1 cellular context compared by ENCODE assay signal in the genomic region with DNA sequence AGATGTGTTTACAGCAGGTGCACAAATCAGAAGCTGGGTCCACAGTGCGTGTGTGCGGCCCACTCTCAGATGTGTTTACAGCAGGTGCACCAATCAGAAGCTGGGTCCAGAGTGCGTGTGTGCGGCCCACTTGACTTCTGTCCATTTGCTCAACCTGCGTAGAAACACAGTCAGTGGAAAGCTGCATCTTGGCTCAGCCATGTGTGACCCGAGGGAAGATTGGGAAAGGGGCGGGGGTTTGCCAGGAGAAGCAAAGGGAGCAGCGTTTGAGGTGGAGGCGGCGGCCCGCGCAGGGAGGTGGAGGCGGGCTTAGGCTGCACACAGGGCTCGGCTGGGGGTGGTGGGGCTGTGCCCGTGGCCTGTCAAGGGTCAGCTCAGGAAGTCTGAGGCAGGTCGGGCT.
TF ChIP-seq lines count a peak whose summit lies in the region.

No MANE protein-coding gene starts in this region.

TF ChIP-seq in HepG2, 621 proteins besides CTCF, POLR2A, EP300 and RAD21 (continued from another document):
- TF ChIP-seq, protein P1, sequence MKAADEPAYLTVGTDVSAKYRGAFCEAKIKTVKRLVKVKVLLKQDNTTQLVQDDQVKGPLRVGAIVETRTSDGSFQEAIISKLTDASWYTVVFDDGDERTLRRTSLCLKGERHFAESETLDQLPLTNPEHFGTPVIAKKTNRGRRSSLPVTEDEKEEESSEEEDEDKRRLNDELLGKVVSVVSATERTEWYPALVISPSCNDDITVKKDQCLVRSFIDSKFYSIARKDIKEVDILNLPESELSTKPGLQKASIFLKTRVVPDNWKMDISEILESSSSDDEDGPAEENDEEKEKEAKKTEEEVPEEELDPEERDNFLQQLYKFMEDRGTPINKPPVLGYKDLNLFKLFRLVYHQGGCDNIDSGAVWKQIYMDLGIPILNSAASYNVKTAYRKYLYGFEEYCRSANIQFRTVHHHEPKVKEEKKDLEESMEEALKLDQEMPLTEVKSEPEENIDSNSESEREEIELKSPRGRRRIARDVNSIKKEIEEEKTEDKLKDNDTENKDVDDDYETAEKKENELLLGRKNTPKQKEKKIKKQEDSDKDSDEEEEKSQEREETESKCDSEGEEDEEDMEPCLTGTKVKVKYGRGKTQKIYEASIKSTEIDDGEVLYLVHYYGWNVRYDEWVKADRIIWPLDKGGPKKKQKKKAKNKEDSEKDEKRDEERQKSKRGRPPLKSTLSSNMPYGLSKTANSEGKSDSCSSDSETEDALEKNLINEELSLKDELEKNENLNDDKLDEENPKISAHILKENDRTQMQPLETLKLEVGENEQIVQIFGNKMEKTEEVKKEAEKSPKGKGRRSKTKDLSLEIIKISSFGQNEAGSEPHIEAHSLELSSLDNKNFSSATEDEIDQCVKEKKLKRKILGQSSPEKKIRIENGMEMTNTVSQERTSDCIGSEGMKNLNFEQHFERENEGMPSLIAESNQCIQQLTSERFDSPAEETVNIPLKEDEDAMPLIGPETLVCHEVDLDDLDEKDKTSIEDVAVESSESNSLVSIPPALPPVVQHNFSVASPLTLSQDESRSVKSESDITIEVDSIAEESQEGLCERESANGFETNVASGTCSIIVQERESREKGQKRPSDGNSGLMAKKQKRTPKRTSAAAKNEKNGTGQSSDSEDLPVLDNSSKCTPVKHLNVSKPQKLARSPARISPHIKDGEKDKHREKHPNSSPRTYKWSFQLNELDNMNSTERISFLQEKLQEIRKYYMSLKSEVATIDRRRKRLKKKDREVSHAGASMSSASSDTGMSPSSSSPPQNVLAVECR (CRISPR knock-in tag; IDR thresholded peaks at IDR 0.05; ENCODE audit: borderline replicate concordance), result peak; percentile 48; the same call in 1 of the 2 replicates
- TF ChIP-seq, protein P2, sequence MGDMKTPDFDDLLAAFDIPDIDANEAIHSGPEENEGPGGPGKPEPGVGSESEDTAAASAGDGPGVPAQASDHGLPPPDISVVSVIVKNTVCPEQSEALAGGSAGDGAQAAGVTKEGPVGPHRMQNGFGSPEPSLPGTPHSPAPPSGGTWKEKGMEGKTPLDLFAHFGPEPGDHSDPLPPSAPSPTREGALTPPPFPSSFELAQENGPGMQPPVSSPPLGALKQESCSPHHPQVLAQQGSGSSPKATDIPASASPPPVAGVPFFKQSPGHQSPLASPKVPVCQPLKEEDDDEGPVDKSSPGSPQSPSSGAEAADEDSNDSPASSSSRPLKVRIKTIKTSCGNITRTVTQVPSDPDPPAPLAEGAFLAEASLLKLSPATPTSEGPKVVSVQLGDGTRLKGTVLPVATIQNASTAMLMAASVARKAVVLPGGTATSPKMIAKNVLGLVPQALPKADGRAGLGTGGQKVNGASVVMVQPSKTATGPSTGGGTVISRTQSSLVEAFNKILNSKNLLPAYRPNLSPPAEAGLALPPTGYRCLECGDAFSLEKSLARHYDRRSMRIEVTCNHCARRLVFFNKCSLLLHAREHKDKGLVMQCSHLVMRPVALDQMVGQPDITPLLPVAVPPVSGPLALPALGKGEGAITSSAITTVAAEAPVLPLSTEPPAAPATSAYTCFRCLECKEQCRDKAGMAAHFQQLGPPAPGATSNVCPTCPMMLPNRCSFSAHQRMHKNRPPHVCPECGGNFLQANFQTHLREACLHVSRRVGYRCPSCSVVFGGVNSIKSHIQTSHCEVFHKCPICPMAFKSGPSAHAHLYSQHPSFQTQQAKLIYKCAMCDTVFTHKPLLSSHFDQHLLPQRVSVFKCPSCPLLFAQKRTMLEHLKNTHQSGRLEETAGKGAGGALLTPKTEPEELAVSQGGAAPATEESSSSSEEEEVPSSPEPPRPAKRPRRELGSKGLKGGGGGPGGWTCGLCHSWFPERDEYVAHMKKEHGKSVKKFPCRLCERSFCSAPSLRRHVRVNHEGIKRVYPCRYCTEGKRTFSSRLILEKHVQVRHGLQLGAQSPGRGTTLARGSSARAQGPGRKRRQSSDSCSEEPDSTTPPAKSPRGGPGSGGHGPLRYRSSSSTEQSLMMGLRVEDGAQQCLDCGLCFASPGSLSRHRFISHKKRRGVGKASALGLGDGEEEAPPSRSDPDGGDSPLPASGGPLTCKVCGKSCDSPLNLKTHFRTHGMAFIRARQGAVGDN (CRISPR knock-in tag; IDR thresholded peaks at IDR 0.05), result peak; percentile 65
- no peak for TF ChIP-seq ZFP36 (IDR thresholded peaks at IDR 0.05; ENCODE audit: borderline replicate concordance, low read depth, low read length, partially characterized antibody)
- TF ChIP-seq ZNF263 (CRISPR knock-in tag; IDR thresholded peaks at IDR 0.05), result no peak
- TF ChIP-seq, protein P3, sequence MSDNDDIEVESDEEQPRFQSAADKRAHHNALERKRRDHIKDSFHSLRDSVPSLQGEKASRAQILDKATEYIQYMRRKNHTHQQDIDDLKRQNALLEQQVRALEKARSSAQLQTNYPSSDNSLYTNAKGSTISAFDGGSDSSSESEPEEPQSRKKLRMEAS (IDR thresholded peaks at IDR 0.05), result peak; percentile 63
- no peak for TF ChIP-seq AKNA (CRISPR knock-in tag; IDR thresholded peaks at IDR 0.05; ENCODE audit: borderline replicate concordance)
- TF ChIP-seq KLF15 (CRISPR knock-in tag; IDR thresholded peaks at IDR 0.05; ENCODE audit: borderline replicate concordance), result no peak
- TF ChIP-seq MED13 (CRISPR knock-in tag; IDR thresholded peaks at IDR 0.05), result no peak
- TF ChIP-seq ZNF136 (CRISPR knock-in tag; IDR thresholded peaks at IDR 0.05; ENCODE audit: low read depth), result no peak
- TF ChIP-seq, protein P4, sequence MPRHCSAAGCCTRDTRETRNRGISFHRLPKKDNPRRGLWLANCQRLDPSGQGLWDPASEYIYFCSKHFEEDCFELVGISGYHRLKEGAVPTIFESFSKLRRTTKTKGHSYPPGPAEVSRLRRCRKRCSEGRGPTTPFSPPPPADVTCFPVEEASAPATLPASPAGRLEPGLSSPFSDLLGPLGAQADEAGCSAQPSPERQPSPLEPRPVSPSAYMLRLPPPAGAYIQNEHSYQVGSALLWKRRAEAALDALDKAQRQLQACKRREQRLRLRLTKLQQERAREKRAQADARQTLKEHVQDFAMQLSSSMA (CRISPR knock-in tag; IDR thresholded peaks at IDR 0.05), result no peak
- TF ChIP-seq GFI1 (CRISPR knock-in tag; IDR thresholded peaks at IDR 0.05; ENCODE audit: borderline replicate concordance), result peak; percentile 39; the same call in 1 of the 2 replicates
- TF ChIP-seq, protein P5, sequence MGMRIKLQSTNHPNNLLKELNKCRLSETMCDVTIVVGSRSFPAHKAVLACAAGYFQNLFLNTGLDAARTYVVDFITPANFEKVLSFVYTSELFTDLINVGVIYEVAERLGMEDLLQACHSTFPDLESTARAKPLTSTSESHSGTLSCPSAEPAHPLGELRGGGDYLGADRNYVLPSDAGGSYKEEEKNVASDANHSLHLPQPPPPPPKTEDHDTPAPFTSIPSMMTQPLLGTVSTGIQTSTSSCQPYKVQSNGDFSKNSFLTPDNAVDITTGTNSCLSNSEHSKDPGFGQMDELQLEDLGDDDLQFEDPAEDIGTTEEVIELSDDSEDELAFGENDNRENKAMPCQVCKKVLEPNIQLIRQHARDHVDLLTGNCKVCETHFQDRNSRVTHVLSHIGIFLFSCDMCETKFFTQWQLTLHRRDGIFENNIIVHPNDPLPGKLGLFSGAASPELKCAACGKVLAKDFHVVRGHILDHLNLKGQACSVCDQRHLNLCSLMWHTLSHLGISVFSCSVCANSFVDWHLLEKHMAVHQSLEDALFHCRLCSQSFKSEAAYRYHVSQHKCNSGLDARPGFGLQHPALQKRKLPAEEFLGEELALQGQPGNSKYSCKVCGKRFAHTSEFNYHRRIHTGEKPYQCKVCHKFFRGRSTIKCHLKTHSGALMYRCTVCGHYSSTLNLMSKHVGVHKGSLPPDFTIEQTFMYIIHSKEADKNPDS (CRISPR knock-in tag; IDR thresholded peaks at IDR 0.05), result no peak
- TF ChIP-seq NFATC3 (CRISPR knock-in tag; IDR thresholded peaks at IDR 0.05), result no peak
- no peak for TF ChIP-seq ZGPAT (CRISPR knock-in tag; IDR thresholded peaks at IDR 0.05)
